11 cellular contexts compared by ENCODE assay signal in genomic region chrY:9357497-9357896, GRCh38. TPM values are rescaled to one million over a fixed set of nuclear protein-coding genes. Genes with fewer than 3 reads are reported as not detected.
"Had no signal": no experiment of that assay in that cellular context is flagged by ENCODE, and none has a peak within 500 bp of the region (broad histone marks: within the 10 kb centered on the region; RNA-seq: fewer than 3 reads in every experiment).

TSPY8 (plus strand) TSS chrY:9357797; CDS start chrY:9357843, 46 bp downstream.

RNA-seq across cellular contexts. Expression of gene TSPY8, which starts in this region (rescaled TPM):
- total RNA-seq: OCI-LY7, PC-3, PC-9, Peyer's patch, Right ventricle myocardium inferior, Right ventricle myocardium superior, RPMI7951, SJCRH30, SJSA1, SK-MEL-5 had no signal
- polyA plus RNA-seq: SK-N-SH had no signal
